ENCODE assay signal across 17 cellular contexts in the genomic region with DNA sequence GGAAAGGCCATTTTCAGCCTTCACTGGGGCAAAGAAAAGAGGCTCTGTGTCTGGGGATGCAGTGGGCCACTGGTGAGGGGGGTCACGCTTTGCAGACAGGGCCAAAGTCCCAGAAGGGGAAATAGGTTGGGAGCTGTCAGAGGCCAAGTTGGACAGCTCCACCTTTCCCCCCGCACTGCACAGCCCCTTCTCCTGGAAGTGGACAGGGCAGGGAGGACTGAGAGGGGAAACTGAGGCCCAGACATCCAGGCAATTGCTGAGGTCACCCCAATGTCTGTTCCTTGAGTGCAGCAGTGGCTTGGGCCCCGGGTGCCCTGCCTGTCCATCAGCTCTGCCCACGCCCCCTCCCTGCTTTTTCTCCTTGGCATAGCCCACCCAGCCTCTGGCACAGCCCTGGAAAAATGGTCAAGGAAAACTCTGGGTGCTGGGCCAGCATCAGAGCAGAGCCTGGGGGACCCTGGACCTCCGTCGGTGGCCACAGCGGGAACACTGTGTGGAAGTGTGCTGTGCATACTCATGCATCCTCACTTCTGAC. TPM values are rescaled to one million over a fixed set of nuclear protein-coding genes. Genes with fewer than 3 reads are reported as not detected.
"Had no signal": no experiment of that assay in that cellular context is flagged by ENCODE, and none has a peak within 500 bp of the region (broad histone marks: within the 10 kb centered on the region; RNA-seq: fewer than 3 reads in every experiment).

No MANE protein-coding gene starts in this region.

- H3K9me3 Mint-ChIP-seq: endodermal cell; immature natural killer cell; naive B cell; nephron; stimulated activated naive B cell treated with anti-CD40 and anti-IgM and Interleukin-4, amounts not matched to agents 10 μg/mL and 1 μg/mL and 100 μg/mL, for 72 hours; stimulated activated naive CD8-positive, alpha-beta T cell treated with anti-CD3 and anti-CD28 coated beads, Interleukin-15, amount 100 ng/mL, for 72 hours had no signal

- H3K27ac ChIP-seq: colonic mucosa, foreskin keratinocyte, left ventricle myocardium inferior, neutrophil, psoas muscle, spleen, testis, transverse colon had no signal

- H3K36me3 ChIP-seq: colonic mucosa, left ventricle myocardium inferior, neutrophil, spleen, transverse colon had no signal

- H3K4me1 Mint-ChIP-seq: endodermal cell, immature natural killer cell had no signal

- H3K4me3 ChIP-seq: colonic mucosa, left ventricle myocardium inferior, lung, psoas muscle, spleen, testis, transverse colon had no signal

- H3K4me3 Mint-ChIP-seq: endodermal cell; immature natural killer cell; naive B cell; nephron; stimulated activated naive B cell treated with anti-CD40 and anti-IgM and Interleukin-4, amounts not matched to agents 10 μg/mL and 1 μg/mL and 100 μg/mL, for 72 hours; stimulated activated naive CD8-positive, alpha-beta T cell treated with anti-CD3 and anti-CD28 coated beads, Interleukin-15, amount 100 ng/mL, for 72 hours had no signal

- H3K27ac Mint-ChIP-seq: endodermal cell; immature natural killer cell; nephron; stimulated activated naive B cell treated with anti-CD40 and anti-IgM and Interleukin-4, amounts not matched to agents 10 μg/mL and 1 μg/mL and 100 μg/mL, for 72 hours had no signal

- H3K27me3 ChIP-seq: colonic mucosa, foreskin keratinocyte, testis, transverse colon had no signal

- H3K4me1 ChIP-seq: colonic mucosa, foreskin keratinocyte, psoas muscle, testis had no signal

- H3K9me3 ChIP-seq: colonic mucosa, left ventricle myocardium inferior, neutrophil, psoas muscle, testis, transverse colon had no signal

- H3K36me3 Mint-ChIP-seq: immature natural killer cell, naive B cell had no signal

RNA-seq across cellular contexts. Expression of gene SMIM38, which starts 53.5 kb away (rescaled TPM):
- total RNA-seq: endothelial cell of umbilical vein, foreskin keratinocyte, left ventricle myocardium inferior had no signal
- polyA plus RNA-seq: foreskin keratinocyte, immature natural killer cell, keratinocyte had no signal
